ENCODE assay signal across 8 cellular contexts in the genomic region with DNA sequence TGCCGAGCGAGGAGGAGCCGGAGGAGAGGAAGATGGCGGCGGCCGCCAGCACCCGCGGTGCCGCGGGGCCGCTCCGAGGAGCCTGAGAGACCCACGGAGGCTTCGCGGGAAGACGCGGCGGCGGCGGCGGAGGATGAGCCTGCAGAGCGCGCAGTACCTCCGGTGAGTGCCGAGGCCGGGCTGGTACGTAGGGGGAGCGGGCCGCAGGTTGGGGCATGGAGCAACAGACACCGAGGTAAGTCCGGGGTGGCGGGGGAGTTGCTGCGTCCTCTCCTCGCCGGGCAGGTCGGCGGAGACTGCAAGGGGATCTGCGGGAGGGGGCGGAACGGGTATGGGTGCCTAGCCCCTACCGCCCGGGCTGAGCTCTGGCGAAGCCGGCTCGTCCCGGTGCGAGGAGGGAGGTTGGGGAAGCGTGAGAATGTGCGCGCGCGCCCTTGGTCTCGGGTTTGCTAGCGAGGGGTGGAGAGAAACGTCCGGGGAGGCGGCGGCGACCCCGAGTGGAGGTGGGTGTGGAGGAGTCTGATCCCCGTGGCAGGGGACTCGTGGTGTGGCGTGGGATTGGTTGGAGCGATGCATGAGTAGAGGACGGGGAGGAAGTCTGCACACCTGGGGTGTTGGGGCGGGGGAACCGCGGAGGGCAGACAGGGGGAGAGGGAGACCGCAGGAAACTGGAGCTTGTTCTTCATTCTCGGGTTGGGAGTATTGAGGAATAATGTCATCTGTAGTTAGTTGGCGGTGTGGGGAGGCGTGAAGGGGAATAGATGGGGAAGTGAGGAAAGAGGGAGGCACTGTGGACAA. TPM values are rescaled to one million over a fixed set of nuclear protein-coding genes. Genes with fewer than 3 reads are reported as not detected.
A peak's percentile ranks its signal among the peaks of the same experiment; 100 is the strongest.
DNase-seq lines count a peak whose midpoint lies in the region; ATAC-seq, FAIRE-seq and TF ChIP-seq lines count a peak whose summit lies in the region.

A gene with protein sequence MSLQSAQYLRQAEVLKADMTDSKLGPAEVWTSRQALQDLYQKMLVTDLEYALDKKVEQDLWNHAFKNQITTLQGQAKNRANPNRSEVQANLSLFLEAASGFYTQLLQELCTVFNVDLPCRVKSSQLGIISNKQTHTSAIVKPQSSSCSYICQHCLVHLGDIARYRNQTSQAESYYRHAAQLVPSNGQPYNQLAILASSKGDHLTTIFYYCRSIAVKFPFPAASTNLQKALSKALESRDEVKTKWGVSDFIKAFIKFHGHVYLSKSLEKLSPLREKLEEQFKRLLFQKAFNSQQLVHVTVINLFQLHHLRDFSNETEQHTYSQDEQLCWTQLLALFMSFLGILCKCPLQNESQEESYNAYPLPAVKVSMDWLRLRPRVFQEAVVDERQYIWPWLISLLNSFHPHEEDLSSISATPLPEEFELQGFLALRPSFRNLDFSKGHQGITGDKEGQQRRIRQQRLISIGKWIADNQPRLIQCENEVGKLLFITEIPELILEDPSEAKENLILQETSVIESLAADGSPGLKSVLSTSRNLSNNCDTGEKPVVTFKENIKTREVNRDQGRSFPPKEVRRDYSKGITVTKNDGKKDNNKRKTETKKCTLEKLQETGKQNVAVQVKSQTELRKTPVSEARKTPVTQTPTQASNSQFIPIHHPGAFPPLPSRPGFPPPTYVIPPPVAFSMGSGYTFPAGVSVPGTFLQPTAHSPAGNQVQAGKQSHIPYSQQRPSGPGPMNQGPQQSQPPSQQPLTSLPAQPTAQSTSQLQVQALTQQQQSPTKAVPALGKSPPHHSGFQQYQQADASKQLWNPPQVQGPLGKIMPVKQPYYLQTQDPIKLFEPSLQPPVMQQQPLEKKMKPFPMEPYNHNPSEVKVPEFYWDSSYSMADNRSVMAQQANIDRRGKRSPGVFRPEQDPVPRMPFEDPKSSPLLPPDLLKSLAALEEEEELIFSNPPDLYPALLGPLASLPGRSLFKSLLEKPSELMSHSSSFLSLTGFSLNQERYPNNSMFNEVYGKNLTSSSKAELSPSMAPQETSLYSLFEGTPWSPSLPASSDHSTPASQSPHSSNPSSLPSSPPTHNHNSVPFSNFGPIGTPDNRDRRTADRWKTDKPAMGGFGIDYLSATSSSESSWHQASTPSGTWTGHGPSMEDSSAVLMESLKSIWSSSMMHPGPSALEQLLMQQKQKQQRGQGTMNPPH (plus strand): TSS at position 12 of the 798 bp plus-strand sequence. CDS start 122 bp downstream, at position 134.

- WGBS in pancreas, 2 donors: 0 to 1% methylated on average over 67 to 72 of the region's 72 CpGs

- no TSS peak for BruUV-seq in OCI-LY7 (replicated peaks; lab: Mats Ljungman, UMichigan)

- peaks cover 25% of the 10 kb centered on the region for H3K4me1 Mint-ChIP-seq in type B pancreatic cell (ENCODE audit: unreplicated experiment)

- no peaks in the 10 kb centered on the region for H3K27me3 ChIP-seq in pancreas

- no peaks in the 10 kb centered on the region; the same call in 1 of the 2 replicates for H4K20me1 ChIP-seq in OCI-LY7 (ENCODE audit: insufficient read depth, low read length)

- peak within 1 kb of the TSS; percentile 100 for H3K27ac Mint-ChIP-seq in type B pancreatic cell

- peak within 1 kb of the TSS; percentile 95 for H3K4me3 Mint-ChIP-seq in type B pancreatic cell

- intact Hi-C loops in OCI-LY7 (cut with micrococcal nuclease; ENCODE audit: unreplicated experiment) (loop anchor here (1.0 to 10.0 kb wide), 5 partner anchors 9 to 638 kb away; a partner anchor contains a TSS), pancreas (cut with DNase I) (loop anchor here in 1 of 3 donors (10.0 kb wide), 1 partner anchor 62 kb away; no protein-coding TSS in a partner anchor)

- H3K9me3 ChIP-seq in OCI-LY7 (ENCODE audit: low read length) (no peaks in the 10 kb centered on the region), pancreas (no peaks in the 10 kb centered on the region)

- ATAC-seq in HG02981 (IDR thresholded peaks at IDR 0.05; ENCODE audit: unreplicated experiment) (peak; percentile 9), pancreas (peak in 3 of 4 donors; percentile 0 to 1 (median 0))

- peak within 1 kb of the TSS; percentile 96 for H3K4me2 ChIP-seq in OCI-LY7 (ENCODE audit: low read length)

- peaks cover under 1% of the 10 kb centered on the region for H3K27me3 Mint-ChIP-seq in type B pancreatic cell

- H3K36me3 ChIP-seq in OCI-LY7 (ENCODE audit: insufficient read depth, low read length) (peaks cover 51% of the 10 kb centered on the region), pancreas (no peaks in the 10 kb centered on the region)

- no peaks in the 10 kb centered on the region for H3K9me3 Mint-ChIP-seq in type B pancreatic cell

- H3K9me2 ChIP-seq in OCI-LY7 (ENCODE audit: insufficient read depth, low read length): no peaks in the 10 kb centered on the region

- H2AFZ ChIP-seq in OCI-LY7 (ENCODE audit: low read length): peak within 1 kb of the TSS; percentile 59

- TF ChIP-seq CTCF in OCI-LY7 (conservative IDR thresholded peaks at IDR 0.05; ENCODE audit: low read length) (no peak), pancreas (IDR thresholded peaks at IDR 0.05) (no peak), type B pancreatic cell (conservative IDR thresholded peaks at IDR 0.05) (no peak)

- DNase-seq in NOMO-1 treated with DMSO at 0.1 percent for 48 hours (lab: John Stamatoyannopoulos, UW; ENCODE audit: unreplicated experiment) (peak; percentile 48), NOMO-1 (lab: John Stamatoyannopoulos, UW; ENCODE audit: unreplicated experiment in 2 of 2) (no peak), OCI-LY7 (ENCODE audit: low spot score) (peak; percentile 84), glomerular visceral epithelial cell (ENCODE audit: extremely low spot score) (peak; percentile 50), pancreas (peak in 3 of 6 donors; percentile 52 to 77 (median 64)), type B pancreatic cell (ENCODE audit: extremely low spot score, unreplicated experiment) (no peak)
- DNase-seq in activated naive CD4-positive, alpha-beta T cell (lab: John Stamatoyannopoulos, UW): peak; percentile 34 to 50 (median 38)

- H3K4me1 ChIP-seq in OCI-LY7 (ENCODE audit: insufficient read depth, low read length, poor library complexity, severe bottlenecking) (peaks cover 51% of the 10 kb centered on the region), pancreas (peaks cover 4 to 32% (median 4%) of the 10 kb centered on the region in 3 donors)

- H3K27ac ChIP-seq in OCI-LY7 (ENCODE audit: low read depth, low read length, poor library complexity, severe bottlenecking): peak within 1 kb of the TSS; percentile 88
- H3K27ac ChIP-seq in pancreas: peak within 1 kb of the TSS; percentile 97 to 98 (median 98)

- no peaks in the 10 kb centered on the region for H3K36me3 Mint-ChIP-seq in type B pancreatic cell

- FAIRE-seq in pancreas (lab: Jason Lieb, UNC): no peak

- POLR2A ChIA-PET in OCI-LY7 (lab: Charles Lee): interaction anchor here (0.8 to 2.5 kb wide), 8 partner anchors 9 to 107 kb away, joined by 3 to 14 read pairs (median 6); no protein-coding TSS in a partner anchor

- CTCF ChIA-PET in OCI-LY7 (lab: Charles Lee; ENCODE audit: unreplicated experiment): interaction anchor here (1.6 kb wide), 1 partner anchor 24 kb away, joined by 4 read pairs; no protein-coding TSS in a partner anchor

- H3K4me3 ChIP-seq in OCI-LY7 (ENCODE audit: low read depth, low read length, poor library complexity, severe bottlenecking) (peak within 1 kb of the TSS; percentile 95), pancreas (peak within 1 kb of the TSS; percentile 79 to 98 (median 88))

- H3K79me2 ChIP-seq in OCI-LY7 (ENCODE audit: insufficient read depth, low read depth, low read length): peaks cover 54% of the 10 kb centered on the region

RNA-seq across cellular contexts. Expression of the gene that starts here (rescaled TPM):
- 36.4 and 45.0 TPM in 2 replicates for total RNA-seq in OCI-LY7 (2014; rRNA removed; shearing (Covaris generic))
- 172 and 185 TPM in 2 replicates for total RNA-seq in OCI-LY7 (2022)
- total RNA-seq in pancreas: 10 to 100 TPM; 21.4 to 36.5 (median 24.4) TPM
- 10 to 100 TPM; 11.7 to 19.5 TPM for polyA plus RNA-seq in pancreas
- 63.4 and 69.6 TPM in 2 replicates for total RNA-seq in type B pancreatic cell (ENCODE audit: low replicate concordance)

Comparison
In these comparisons a context has a peak if more than half of its experiments do, and no peak if none do; other contexts are left out.
1. DNase-seq: peak in NOMO-1 treated with DMSO at 0.1 percent for 48 hours (single experiment), OCI-LY7 (single experiment), activated naive CD4-positive, alpha-beta T cell (4 of 4) and glomerular visceral epithelial cell (single experiment); none in NOMO-1 (0 of 2) and type B pancreatic cell (single experiment).